8 cellular contexts compared by ENCODE assay signal in the genomic region with DNA sequence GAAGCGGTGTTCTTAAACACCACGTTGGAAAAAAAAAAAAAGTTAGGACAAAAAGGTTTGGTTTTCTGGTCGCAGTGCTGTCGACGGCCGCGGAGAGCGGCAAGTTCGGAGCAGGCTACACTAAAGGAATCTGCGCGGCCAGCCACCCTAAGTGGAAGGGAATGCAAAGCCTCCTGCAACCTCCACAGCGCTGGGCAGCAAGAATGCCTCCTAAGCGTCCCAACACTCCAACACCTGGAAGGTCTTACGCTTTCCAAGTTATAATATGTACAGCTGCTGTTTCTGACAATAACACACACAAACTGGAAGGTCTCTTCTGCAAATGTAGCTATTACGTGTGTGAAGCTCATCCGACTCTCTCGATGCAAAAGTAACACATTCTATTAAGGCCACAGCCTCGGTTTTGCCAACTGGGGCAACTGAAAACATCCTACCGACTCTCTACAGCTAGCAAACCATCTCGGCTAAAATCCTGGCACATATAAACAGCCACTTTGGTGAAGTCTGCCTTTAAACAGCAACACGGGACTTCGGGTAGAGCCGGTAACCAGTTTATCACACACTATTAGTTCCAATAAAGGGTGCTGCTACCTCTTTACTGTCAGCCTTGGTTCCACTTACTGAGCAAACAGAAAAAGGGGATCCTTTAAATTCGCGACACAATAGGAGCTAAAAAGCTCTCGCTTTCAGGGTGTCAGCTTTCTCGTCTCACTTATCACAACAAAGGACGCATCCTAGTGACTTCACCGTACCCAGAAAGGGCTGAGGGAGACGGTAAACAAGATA. TPM values are rescaled to one million over a fixed set of nuclear protein-coding genes. Genes with fewer than 3 reads are reported as not detected.
A peak's percentile ranks its signal among the peaks of the same experiment; 100 is the strongest.
DNase-seq lines count a peak whose midpoint lies in the region; ATAC-seq and TF ChIP-seq lines count a peak whose summit lies in the region.

No MANE protein-coding gene starts in this region.

- H3K4me1 Mint-ChIP-seq in activated T-cell treated with anti-CD3 and anti-CD28 coated beads, Interleukin-2, amount 50 U/mL, for 4 hours (ENCODE audit: low read depth), result peaks cover 45% of the 10 kb centered on the region
- H3K4me1 Mint-ChIP-seq in naive thymus-derived CD8-positive, alpha-beta T cell, result peaks cover 11 to 53% (median 44%) of the 10 kb centered on the region in 4 donors

- H3K36me3 ChIP-seq in urinary bladder (ENCODE audit: insufficient read depth), result no peaks in the 10 kb centered on the region

- TF ChIP-seq CTCF in fibroblast of pulmonary artery (IDR thresholded peaks at IDR 0.05; ENCODE audit: low read length, missing control alignments), result no peak

- peak; percentile 5 for DNase-seq in GF-D8 (lab: John Stamatoyannopoulos, UW)
- DNase-seq in HCEC 1CT, result peak; percentile 54
- DNase-seq in NCI-H2196 (lab: John Stamatoyannopoulos, UW; ENCODE audit: unreplicated experiment), result peak; percentile 47
- DNase-seq in activated T-cell treated with anti-CD3 and anti-CD28 coated beads, Interleukin-2, amount 50 U/mL, for 4 hours, result peak; percentile 5
- peak; percentile 69 for DNase-seq in fibroblast of pulmonary artery (ENCODE audit: low read depth)
- DNase-seq in naive thymus-derived CD8-positive, alpha-beta T cell, result peak in 7 of 10 donors; percentile 9 to 52 (median 22)

- peak overlapping the region; percentile 91 for H3K4me3 Mint-ChIP-seq in activated T-cell treated with anti-CD3 and anti-CD28 coated beads, Interleukin-2, amount 50 U/mL, for 4 hours
- H3K4me3 Mint-ChIP-seq in naive thymus-derived CD8-positive, alpha-beta T cell, result peak overlapping the region; percentile 82 to 97 (median 92)

- no peaks in the 10 kb centered on the region for H3K36me3 Mint-ChIP-seq in activated T-cell treated with anti-CD3 and anti-CD28 coated beads, Interleukin-2, amount 50 U/mL, for 4 hours (ENCODE audit: insufficient read depth)
- no peaks in the 10 kb centered on the region for H3K36me3 Mint-ChIP-seq in naive thymus-derived CD8-positive, alpha-beta T cell

- H3K4me3 ChIP-seq in fibroblast of pulmonary artery (replicated peaks; ENCODE audit: low read depth, low read length) (peak overlapping the region; percentile 94), urinary bladder (ENCODE audit: low read depth, low read length) (peak overlapping the region; percentile 90)

- H3K4me1 ChIP-seq in urinary bladder (ENCODE audit: insufficient read depth), result no peaks in the 10 kb centered on the region

- POLR2A ChIA-PET in naive thymus-derived CD8-positive, alpha-beta T cell (lab: Charles Lee), result interaction anchor here (0.6 to 3.5 kb wide), 10 partner anchors 8 to 824 kb away, joined by 3 to 19 read pairs (median 6); a partner anchor contains a TSS

- no peaks in the 10 kb centered on the region for H3K27me3 Mint-ChIP-seq in activated T-cell treated with anti-CD3 and anti-CD28 coated beads, Interleukin-2, amount 50 U/mL, for 4 hours (ENCODE audit: low read depth)
- H3K27me3 Mint-ChIP-seq in naive thymus-derived CD8-positive, alpha-beta T cell, result no peaks in the 10 kb centered on the region

- H3K27ac ChIP-seq in urinary bladder (ENCODE audit: low read depth), result peak overlapping the region; percentile 96

- H3K9me3 Mint-ChIP-seq in activated T-cell treated with anti-CD3 and anti-CD28 coated beads, Interleukin-2, amount 50 U/mL, for 4 hours, result no peaks in the 10 kb centered on the region
- no peaks in the 10 kb centered on the region for H3K9me3 Mint-ChIP-seq in naive thymus-derived CD8-positive, alpha-beta T cell

- ATAC-seq in activated T-cell treated with anti-CD3 and anti-CD28 coated beads, Interleukin-2, amount 50 U/mL, for 4 hours, result peak; percentile 36 to 38
- peak; percentile 23 to 37 for ATAC-seq in naive thymus-derived CD8-positive, alpha-beta T cell
- ATAC-seq in HG02798 (IDR thresholded peaks at IDR 0.05; ENCODE audit: poor library complexity, unreplicated experiment), result no peak

- under 1% methylated on average over 30 of the region's 30 CpGs for WGBS in urinary bladder

- peak overlapping the region; percentile 83 to 98 (median 96) for H3K27ac Mint-ChIP-seq in naive thymus-derived CD8-positive, alpha-beta T cell

RNA-seq across cellular contexts. Expression of a gene that starts 0.9 kb away (rescaled TPM):
- 1 to 10 TPM in 1 of 3 donors, under 1 TPM in 2; 0.51 to 1.6 (median 0.98) TPM for total RNA-seq in activated T-cell treated with anti-CD3 and anti-CD28 coated beads, Interleukin-2, amount 50 U/mL, for 4 hours
- total RNA-seq in naive thymus-derived CD8-positive, alpha-beta T cell, result 10 to 100 TPM; 11.5 to 16.8 TPM
- polyA plus RNA-seq in naive thymus-derived CD8-positive, alpha-beta T cell, result 10 to 100 TPM; 36.5 to 51.9 (median 39.6) TPM
- total RNA-seq in urinary bladder, result 45.2 TPM
- 36.4 TPM for polyA plus RNA-seq in urinary bladder

Comparison
In these comparisons a context has a peak if more than half of its experiments do, and no peak if none do; other contexts are left out.
1. DNase-seq: peak in every context shown above with its lines; median percentile 69 in fibroblast of pulmonary artery; 54 in HCEC 1CT; 47 in NCI-H2196; 22 in naive thymus-derived CD8-positive, alpha-beta T cell; 5 in GF-D8; 5 in activated T-cell treated with anti-CD3 and anti-CD28 coated beads, Interleukin-2, amount 50 U/mL, for 4 hours.
2. RNA of a gene that starts 0.9 kb away (total RNA-seq): 45.2 TPM in urinary bladder (single experiment) and 11.5 to 16.8 TPM in naive thymus-derived CD8-positive, alpha-beta T cell; 0.51 to 1.6 TPM in activated T-cell treated with anti-CD3 and anti-CD28 coated beads, Interleukin-2, amount 50 U/mL, for 4 hours; every median in the first group is over 4 times any median in the second.